16 cellular contexts compared by ENCODE assay signal in genomic region chr2:207854484-207855386, GRCh38.
DNase-seq lines count a peak whose midpoint lies in the region; ATAC-seq and TF ChIP-seq lines count a peak whose summit lies in the region.
"Had no signal": no experiment of that assay in that cellular context is flagged by ENCODE, and none has a peak within 500 bp of the region (broad histone marks: within the 10 kb centered on the region; RNA-seq: fewer than 3 reads in every experiment).

No MANE protein-coding gene starts in this region.

- no peak overlapping the region for H3K4me3 ChIP-seq in retinal pigment epithelial cell (ENCODE audit: low read length)
- H3K4me3 ChIP-seq in left ventricle myocardium inferior = no peak overlapping the region
- no peak overlapping the region for H3K4me3 ChIP-seq in ascending aorta
- H3K4me3 ChIP-seq: colonic mucosa, gastroesophageal sphincter, pancreas had no signal

- H3K27me3 ChIP-seq in left ventricle myocardium inferior (ENCODE audit: low read depth) (no peaks in the 10 kb centered on the region), ascending aorta (no peaks in the 10 kb centered on the region)
- H3K27me3 ChIP-seq: colonic mucosa, gastroesophageal sphincter, pancreas had no signal

- peak; percentile 13 for DNase-seq in GM04503 (ENCODE audit: low read depth)
- DNase-seq in hepatic stellate cell (ENCODE audit: low spot score) = peak; percentile 14
- peak; percentile 35 for DNase-seq in retinal pigment epithelial cell (ENCODE audit: low read depth)
- DNase-seq in left ventricle myocardium inferior = no peak
- DNase-seq in ascending aorta (ENCODE audit: low spot score in 2 of 2) = no peak
- no peak for DNase-seq in left cardiac atrium
- no peak for DNase-seq in NCI-H748 (lab: John Stamatoyannopoulos, UW; ENCODE audit: unreplicated experiment)
- DNase-seq: activated CD8-positive, alpha-beta T cell treated with anti-CD3 and anti-CD28 coated beads for 36 hours; colonic mucosa; left ventricle myocardium superior; pancreas; stimulated activated CD4-positive, alpha-beta T cell treated with anti-CD3 and anti-CD28 coated beads, Interleukin-2, amount 100 ng/mL, for 48 hours; stimulated activated naive B cell treated with anti-CD40 and anti-IgM and Interleukin-4, amounts not matched to agents 10 μg/mL and 1 μg/mL and 100 μg/mL, for 72 hours; T-helper 2 cell had no signal

- peak overlapping the region; percentile 71 for H3K27ac ChIP-seq in angular gyrus (ENCODE audit: low read depth, low read length)
- H3K27ac ChIP-seq in left ventricle myocardium inferior (replicated peaks) = no peak overlapping the region
- H3K27ac ChIP-seq in ascending aorta = no peak overlapping the region
- H3K27ac ChIP-seq: colonic mucosa, gastroesophageal sphincter, pancreas had no signal

- H3K9me3 ChIP-seq in left ventricle myocardium inferior (replicated peaks) (no peaks in the 10 kb centered on the region), ascending aorta (no peaks in the 10 kb centered on the region)
- H3K9me3 ChIP-seq: colonic mucosa, gastroesophageal sphincter, pancreas had no signal

- H3K36me3 ChIP-seq in left ventricle myocardium inferior = no peaks in the 10 kb centered on the region
- no peaks in the 10 kb centered on the region for H3K36me3 ChIP-seq in ascending aorta
- H3K36me3 ChIP-seq: colonic mucosa had no signal

- H3K4me1 ChIP-seq in left ventricle myocardium inferior (peaks cover 15% of the 10 kb centered on the region), ascending aorta (no peaks in the 10 kb centered on the region)
- H3K4me1 ChIP-seq: colonic mucosa had no signal

- ATAC-seq in left cardiac atrium = no peak
- ATAC-seq: activated CD8-positive, alpha-beta T cell treated with anti-CD3 and anti-CD28 coated beads for 36 hours; gastroesophageal sphincter; left ventricle myocardium superior; stimulated activated naive B cell treated with anti-CD40 and anti-IgM and Interleukin-4, amounts not matched to agents 10 μg/mL and 1 μg/mL and 100 μg/mL, for 72 hours had no signal

- TF ChIP-seq CTCF in retinal pigment epithelial cell (conservative IDR thresholded peaks at IDR 0.05; ENCODE audit: low read depth, low read length) (no peak), left ventricle myocardium inferior (IDR thresholded peaks at IDR 0.05; ENCODE audit: borderline replicate concordance) (no peak), ascending aorta (IDR thresholded peaks at IDR 0.05) (no peak)

- intact Hi-C loops in left ventricle myocardium inferior (cut with micrococcal nuclease) (no loop called here), ascending aorta (cut with DNase I) (no loop called here), left cardiac atrium (cut with DNase I) (no loop called here)

Comparison
In these comparisons a context has a peak if more than half of its experiments do, and no peak if none do; other contexts are left out.
1. DNase-seq: peak in GM04503 (single experiment), hepatic stellate cell (single experiment) and retinal pigment epithelial cell (single experiment); none in left ventricle myocardium inferior (single experiment), ascending aorta (0 of 2), left cardiac atrium (single experiment) and NCI-H748 (single experiment).